In the genomic region with DNA sequence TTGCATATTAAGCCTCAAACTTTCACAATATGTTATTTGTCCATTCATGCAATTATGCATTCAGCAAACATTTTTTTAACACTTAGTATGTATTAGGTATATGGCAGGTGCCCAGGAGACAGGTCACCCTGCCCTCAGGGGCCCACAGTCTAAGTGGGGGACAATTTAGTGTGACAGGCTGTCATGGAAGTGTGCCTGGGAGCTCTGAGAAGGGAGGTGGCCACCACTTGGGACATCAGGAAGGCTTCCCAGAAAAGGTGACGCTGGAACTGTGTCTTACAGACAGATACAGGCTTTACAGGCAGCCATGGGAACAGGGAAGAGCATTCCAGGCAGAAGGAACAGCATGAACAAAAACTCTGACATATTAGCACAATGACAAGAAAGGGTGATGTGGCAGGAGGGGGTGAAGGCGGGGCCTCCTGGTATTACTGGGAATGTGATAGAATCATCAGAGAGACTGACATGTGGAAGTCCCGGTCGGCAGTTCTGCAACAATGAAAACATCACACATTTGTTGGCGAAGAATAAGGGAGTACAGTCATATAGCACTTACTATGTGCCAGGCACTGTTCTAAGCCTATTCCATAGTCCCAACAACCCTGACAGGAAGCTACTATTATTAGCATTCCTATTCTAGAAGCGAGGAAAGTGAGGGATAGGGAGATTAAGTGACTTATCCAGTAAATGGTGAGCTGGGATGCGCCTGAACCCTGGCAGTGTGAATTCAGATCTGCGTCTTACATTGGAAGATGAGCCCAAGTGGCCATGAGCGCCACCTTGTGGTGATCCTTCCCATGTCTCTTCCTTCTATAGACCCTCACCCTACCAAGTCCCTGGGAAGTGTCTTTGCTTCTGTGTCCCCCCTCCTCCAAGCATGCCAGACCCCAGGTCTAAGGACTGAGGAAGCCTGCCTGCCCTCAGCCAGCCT, we compare ENCODE assay signal across 8 cellular contexts. TPM values are rescaled to one million over a fixed set of nuclear protein-coding genes. Genes with fewer than 3 reads are reported as not detected.
DNase-seq lines count a peak whose midpoint lies in the region; ATAC-seq and TF ChIP-seq lines count a peak whose summit lies in the region.

No MANE protein-coding gene starts in this region.

- 31 to 32% methylated on average over 9 of the region's 9 CpGs for WGBS in lower leg skin, 2 donors

- DNase-seq in NCI-H446 (lab: John Stamatoyannopoulos, UW) (peak; percentile 13 to 63), dedifferentiated amniotic fluid mesenchymal stem cell (ENCODE audit: extremely low spot score) (peak; percentile 52), lower leg skin (ENCODE audit: low spot score in 2 of 2) (peak; percentile 62 to 94)
- DNase-seq in activated CD4-positive, alpha-beta T cell treated with anti-CD3 and anti-CD28 coated beads for 48 hours, result peak; percentile 86
- DNase-seq in stimulated activated CD8-positive, alpha-beta memory T cell treated with anti-CD3 and anti-CD28 coated beads, Interleukin-4, amount 100 ng/mL, for 24 hours (ENCODE audit: low read depth), result peak; percentile 68

- TF ChIP-seq CTCF in 22Rv1 (IDR thresholded peaks at IDR 0.05) (peak; percentile 93), GM12873 (IDR thresholded peaks at IDR 0.05; ENCODE audit: insufficient read depth, low read depth, low read length, missing control alignments) (peak; percentile 92), lower leg skin (IDR thresholded peaks at IDR 0.05) (peak in 1 of 3 donors; percentile 63)

- intact Hi-C loops in lower leg skin (cut with DNase I; ENCODE audit: low total_unique reads), result loop anchor here (1.0 kb wide), 1 partner anchor 22 kb away; no protein-coding TSS in a partner anchor

- no peak for ATAC-seq in HG03039 (IDR thresholded peaks at IDR 0.05; ENCODE audit: unreplicated experiment)

- H3K27ac ChIP-seq in 22Rv1, result no peak overlapping the region

- no peak for TF ChIP-seq POLR2A in lower leg skin (IDR thresholded peaks at IDR 0.05)

- no peak overlapping the region for H3K4me3 ChIP-seq in lower leg skin (ENCODE audit: low read depth, poor library complexity, severe bottlenecking)

RNA-seq across cellular contexts. Expression of a gene that starts 13.7 kb away (rescaled TPM):
- 10 to 100 TPM in 1 of 4 donors, 1 to 10 TPM in 3; 8.3 to 13.6 (median 8.8) TPM for total RNA-seq in lower leg skin

RNA-seq across cellular contexts. Expression of a gene that starts 26.6 kb away (rescaled TPM):
- not detected for total RNA-seq in lower leg skin
